ENCODE assay signal across 9 cellular contexts in the genomic region with DNA sequence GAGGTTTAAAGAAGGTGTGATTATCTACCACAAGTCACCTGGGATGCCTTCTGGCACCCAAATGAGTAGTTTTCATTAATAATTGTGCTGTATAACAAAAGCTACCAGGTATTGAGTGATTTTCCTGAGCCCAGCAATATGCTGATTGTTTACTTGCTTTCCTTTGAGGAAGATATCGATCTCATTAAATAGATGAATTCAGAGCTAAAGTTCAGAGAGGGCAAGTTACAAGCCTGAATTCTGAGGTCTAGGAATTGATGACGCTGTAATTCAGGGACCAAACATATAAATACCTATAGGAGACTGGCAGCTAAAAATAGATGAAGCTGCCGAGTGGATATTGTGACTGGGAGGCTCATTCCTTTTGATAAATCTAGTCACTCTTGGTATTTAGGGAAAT. TPM values are rescaled to one million over a fixed set of nuclear protein-coding genes. Genes with fewer than 3 reads are reported as not detected.
DNase-seq lines count a peak whose midpoint lies in the region; ATAC-seq, FAIRE-seq and TF ChIP-seq lines count a peak whose summit lies in the region.
"Had no signal": no experiment of that assay in that cellular context is flagged by ENCODE, and none has a peak within 500 bp of the region (broad histone marks: within the 10 kb centered on the region; RNA-seq: fewer than 3 reads in every experiment).

No MANE protein-coding gene starts in this region.

- H3K4me3 ChIP-seq in NB4 (ENCODE audit: low read depth, low read length), result no peak overlapping the region
- peak overlapping the region in 1 of 2 donors; percentile 1 for H3K4me3 ChIP-seq in small intestine (ENCODE audit: low read depth in 1 of 2, low read length in 2 of 2)
- H3K4me3 ChIP-seq: coronary artery had no signal

- no peaks in the 10 kb centered on the region for H3K9me3 ChIP-seq in small intestine (ENCODE audit: control insufficient read depth, low read depth)

- H3K4me1 ChIP-seq in small intestine (ENCODE audit: control insufficient read depth in 2 of 2, insufficient read depth in 1 of 2, low read depth in 1 of 2, low read length in 1 of 2), result peaks cover 0 to 3% of the 10 kb centered on the region in 2 donors

- H3K27me3 ChIP-seq in small intestine (ENCODE audit: control insufficient read depth in 2 of 2, insufficient read depth in 2 of 2, low read length in 2 of 2), result no peaks in the 10 kb centered on the region

- H3K27ac ChIP-seq in small intestine (ENCODE audit: low read depth in 1 of 2, low read length in 1 of 2), result no peak overlapping the region

- H3K36me3 ChIP-seq in small intestine (ENCODE audit: control insufficient read depth in 2 of 2, insufficient read depth in 2 of 2, low read length in 2 of 2), result no peaks in the 10 kb centered on the region

- TF ChIP-seq CTCF in NB4 (IDR thresholded peaks at IDR 0.05; ENCODE audit: low read depth, low read length), result no peak

- peak; percentile 25 for DNase-seq in NCI-H510A treated with DMSO at 0.1 percent for 48 hours (lab: John Stamatoyannopoulos, UW)
- no peak for DNase-seq in NCI-H510A (lab: John Stamatoyannopoulos, UW)
- peak; percentile 20 for DNase-seq in NB4 (ENCODE audit: low read depth)
- peak; percentile 44 for DNase-seq in dermis blood vessel endothelial cell
- DNase-seq in small intestine, result peak; percentile 46
- DNase-seq in iPS-NIHi7 (ENCODE audit: extremely low spot score), result no peak

- 5 to 10% (median 8%) methylated on average over 3 of the region's 3 CpGs for WGBS in small intestine, 3 donors

- no peak for ATAC-seq in esophagus mucosa
- ATAC-seq in HG03135 (IDR thresholded peaks at IDR 0.05; ENCODE audit: unreplicated experiment), result no peak

- FAIRE-seq in small intestine (lab: Jason Lieb, UNC), result no peak

- TF ChIP-seq POLR2A in NB4 (IDR thresholded peaks at IDR 0.05; ENCODE audit: extremely low read depth, insufficient read length), result no peak

RNA-seq across cellular contexts. Expression of a gene that starts 1.1 kb away (rescaled TPM):
- total RNA-seq in dermis blood vessel endothelial cell, result 70.1 and 77.0 TPM in 2 replicates
- polyA plus RNA-seq in small intestine, result 10 to 100 TPM in 1 of 3 donors, 1 to 10 TPM in 2; 4.9 to 10.1 (median 8.5) TPM
- 18.2 TPM for total RNA-seq in esophagus mucosa

Comparison
In these comparisons a context has a peak if more than half of its experiments do, and no peak if none do; other contexts are left out.
1. DNase-seq: peak in NCI-H510A treated with DMSO at 0.1 percent for 48 hours (single experiment), NB4 (single experiment), dermis blood vessel endothelial cell (single experiment) and small intestine (single experiment); none in NCI-H510A (single experiment) and iPS-NIHi7 (single experiment).